21 cellular contexts compared by ENCODE assay signal in the genomic region with DNA sequence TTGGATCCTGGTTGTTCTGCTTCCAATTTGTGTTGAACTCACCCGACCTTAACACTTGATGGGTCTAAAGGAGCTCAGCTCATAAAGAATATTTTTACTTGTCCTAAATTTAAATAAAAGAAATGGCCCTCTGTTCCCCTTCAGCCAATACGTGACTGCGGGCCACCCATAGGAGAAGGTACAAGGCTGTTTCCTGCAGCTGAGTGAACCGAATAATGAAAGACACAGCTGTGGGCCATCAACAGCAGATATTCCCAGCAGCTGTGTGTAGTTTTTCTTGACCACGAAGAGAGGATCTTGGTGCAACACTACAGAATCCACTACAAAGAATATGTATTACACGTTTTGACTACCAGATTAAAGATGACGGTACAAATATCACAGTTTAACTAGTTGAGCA.
DNase-seq lines count a peak whose midpoint lies in the region; ATAC-seq, FAIRE-seq and TF ChIP-seq lines count a peak whose summit lies in the region.
"Had no signal": no experiment of that assay in that cellular context is flagged by ENCODE, and none has a peak within 500 bp of the region (broad histone marks: within the 10 kb centered on the region; RNA-seq: fewer than 3 reads in every experiment).

No MANE protein-coding gene starts in this region.

- no peaks in the 10 kb centered on the region for H3K36me3 ChIP-seq in MM.1S (replicated peaks; ENCODE audit: insufficient read depth, low read length)
- no peaks in the 10 kb centered on the region for H3K36me3 ChIP-seq in OCI-LY1 (ENCODE audit: insufficient read depth, low read length)
- H3K36me3 ChIP-seq: BE2C; BLaER1 treated with 17β-estradiol and CSF1 and Interleukin-3, amounts not matched to agents 10 nM and 100 nM had no signal

- H3K9me2 ChIP-seq in MM.1S (replicated peaks; ENCODE audit: insufficient read depth, low read length) (no peaks in the 10 kb centered on the region), OCI-LY1 (ENCODE audit: low read depth, low read length) (no peaks in the 10 kb centered on the region)

- no peaks in the 10 kb centered on the region for H3K79me2 ChIP-seq in MM.1S (ENCODE audit: low read length)
- no peaks in the 10 kb centered on the region for H3K79me2 ChIP-seq in OCI-LY1 (ENCODE audit: insufficient read depth, low read length)

- H3K27ac ChIP-seq in MM.1S (ENCODE audit: low read length) (peak overlapping the region; percentile 8; the same call in 1 of the 2 replicates), OCI-LY1 (ENCODE audit: low read depth, low read length, poor library complexity, severe bottlenecking) (peak overlapping the region; percentile 64)
- H3K27ac ChIP-seq: BLaER1 treated with 17β-estradiol and CSF1 and Interleukin-3, amounts not matched to agents 10 nM and 100 nM; C4-2B had no signal

- H3K9ac ChIP-seq in MM.1S (ENCODE audit: low read length) (no peak overlapping the region), OCI-LY1 (ENCODE audit: low read length) (no peak overlapping the region)
- H3K9ac ChIP-seq: BLaER1 treated with 17β-estradiol and CSF1 and Interleukin-3, amounts not matched to agents 10 nM and 100 nM had no signal

- H4K20me1 ChIP-seq in MM.1S (ENCODE audit: insufficient read depth, low read length): no peaks in the 10 kb centered on the region
- no peaks in the 10 kb centered on the region for H4K20me1 ChIP-seq in OCI-LY1 (ENCODE audit: insufficient read depth, low read length)
- H4K20me1 ChIP-seq: BLaER1 treated with 17β-estradiol and CSF1 and Interleukin-3, amounts not matched to agents 10 nM and 100 nM had no signal

- DNase-seq in MM.1S (peak; percentile 21), NCI-H1694 (lab: John Stamatoyannopoulos, UW) (no peak), HTR-8/SVneo (ENCODE audit: insufficient read length, low spot score) (no peak), natural killer cell (no peak)
- DNase-seq: 8988T; ACHN; BE2C; Caco-2; Calu3; CD4-positive, alpha-beta T cell; CD8-positive, alpha-beta T cell; DMS79 treated with DMSO at 0.1 percent for 48 hours; GF-D8 had no signal

- no peak overlapping the region for H3K27ac Mint-ChIP-seq in natural killer cell
- H3K27ac Mint-ChIP-seq: CD4-positive, alpha-beta T cell; CD8-positive, alpha-beta T cell had no signal

- intact Hi-C loops in natural killer cell (cut with micrococcal nuclease): no loop called here

- H3K4me1 Mint-ChIP-seq in natural killer cell: no peaks in the 10 kb centered on the region

- H3K4me3 ChIP-seq in MM.1S (ENCODE audit: low read length) (no peak overlapping the region), OCI-LY1 (ENCODE audit: low read depth, low read length, poor library complexity, severe bottlenecking) (no peak overlapping the region)
- H3K4me3 ChIP-seq: BLaER1 treated with 17β-estradiol and CSF1 and Interleukin-3, amounts not matched to agents 10 nM and 100 nM had no signal

- no peak for ATAC-seq in natural killer cell
- ATAC-seq: CD8-positive, alpha-beta T cell had no signal

- no peaks in the 10 kb centered on the region for H3K27me3 Mint-ChIP-seq in natural killer cell (ENCODE audit: low read depth in 2 of 2)
- H3K27me3 Mint-ChIP-seq: CD4-positive, alpha-beta T cell had no signal

- no peaks in the 10 kb centered on the region for H3K36me3 Mint-ChIP-seq in natural killer cell
- H3K36me3 Mint-ChIP-seq: CD8-positive, alpha-beta T cell had no signal

- peaks cover 16 to 27% of the 10 kb centered on the region in 2 donors for H3K9me3 Mint-ChIP-seq in natural killer cell

- no peak overlapping the region for H3K4me2 ChIP-seq in MM.1S (ENCODE audit: low read depth, low read length)
- no peak overlapping the region for H3K4me2 ChIP-seq in OCI-LY1 (ENCODE audit: low read length)

- H3F3A ChIP-seq in MM.1S (ENCODE audit: insufficient read depth, low read length) (no peaks in the 10 kb centered on the region), OCI-LY1 (ENCODE audit: insufficient read depth, low read length) (no peaks in the 10 kb centered on the region)

- no peak overlapping the region for H3K4me3 Mint-ChIP-seq in natural killer cell
- H3K4me3 Mint-ChIP-seq: CD4-positive, alpha-beta T cell; CD8-positive, alpha-beta T cell had no signal

- H3K4me1 ChIP-seq in MM.1S (ENCODE audit: low read length): no peaks in the 10 kb centered on the region
- peaks cover 17% of the 10 kb centered on the region for H3K4me1 ChIP-seq in OCI-LY1 (ENCODE audit: insufficient read depth, low read length, severe bottlenecking)
- H3K4me1 ChIP-seq: BE2C, Caco-2 had no signal

- H3K9me3 ChIP-seq in MM.1S (replicated peaks; ENCODE audit: insufficient read depth, low read length) (no peaks in the 10 kb centered on the region), OCI-LY1 (ENCODE audit: low read length) (no peaks in the 10 kb centered on the region)
- H3K9me3 ChIP-seq: BE2C had no signal

- H3K27me3 ChIP-seq in MM.1S (replicated peaks; ENCODE audit: insufficient read depth, low read length): no peaks in the 10 kb centered on the region
- no peaks in the 10 kb centered on the region for H3K27me3 ChIP-seq in OCI-LY1 (ENCODE audit: insufficient read depth, low read length)
- H3K27me3 ChIP-seq: BE2C; BLaER1 treated with 17β-estradiol and CSF1 and Interleukin-3, amounts not matched to agents 10 nM and 100 nM had no signal

- TF ChIP-seq CTCF in MM.1S (IDR thresholded peaks at IDR 0.05; ENCODE audit: low read length) (no peak), OCI-LY1 (IDR thresholded peaks at IDR 0.05; ENCODE audit: low read length) (no peak), natural killer cell (IDR thresholded peaks at IDR 0.05) (no peak)

- FAIRE-seq in HTR-8/SVneo (lab: Jason Lieb, UNC): no peak
- FAIRE-seq: A204.1, D721Med, G401.6, GM12891, GM19239 had no signal

- H2AFZ ChIP-seq in MM.1S (ENCODE audit: low read length) (no peak overlapping the region), OCI-LY1 (ENCODE audit: low read length) (0 out of 2 replicates have a peak overlapping the region, but pooled peaks have one; percentile 43)
